1 cellular context compared by ENCODE assay signal in the genomic region with DNA sequence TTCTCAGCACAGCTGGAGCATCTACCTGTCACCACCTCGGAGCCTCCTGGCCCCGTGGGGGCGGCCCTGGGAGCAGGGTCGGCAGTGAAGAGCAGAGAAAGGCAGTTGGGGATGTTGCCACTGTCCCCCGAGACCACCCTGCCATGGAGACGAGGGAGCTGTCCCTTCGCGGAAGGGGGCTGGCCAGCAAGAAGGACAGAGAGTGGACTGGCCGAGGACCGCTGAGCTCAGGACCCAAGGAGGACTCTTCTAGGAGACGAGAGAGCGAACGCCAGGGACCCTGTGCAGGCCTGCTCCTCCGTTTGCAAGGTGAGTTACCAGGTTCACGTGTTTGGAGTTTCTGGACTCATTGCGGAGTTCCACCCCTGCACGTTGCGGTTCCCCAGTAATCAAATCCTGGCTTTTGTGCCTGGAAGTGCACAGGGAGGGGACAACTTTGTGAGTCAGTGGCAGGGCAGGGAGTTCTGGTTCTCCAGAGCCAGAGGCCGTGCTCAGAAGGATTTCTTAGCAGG.
TF ChIP-seq lines count a peak whose summit lies in the region.

No MANE protein-coding gene starts in this region.

TF ChIP-seq in H1, 55 proteins besides CTCF, POLR2A, EP300 and RAD21 (continued from another document):
- TF ChIP-seq RNF2 (IDR thresholded peaks at IDR 0.05; ENCODE audit: borderline replicate concordance, low read depth, low read length, missing control alignments, poor library complexity, severe bottlenecking) (no peak), CHD2 (IDR thresholded peaks at IDR 0.05; ENCODE audit: low read length) (no peak), BACH1 (IDR thresholded peaks at IDR 0.05; ENCODE audit: low read length) (no peak), PHF8 (conservative IDR thresholded peaks at IDR 0.05; ENCODE audit: low read depth, low read length) (no peak), RBBP5 (IDR thresholded peaks at IDR 0.05; ENCODE audit: borderline replicate concordance, low read depth, low read length) (no peak)
